In genomic region chr6:30689985-30690384, GRCh38 we compare ENCODE assay signal across 8 cellular contexts. TPM values are rescaled to one million over a fixed set of nuclear protein-coding genes. Genes with fewer than 3 reads are reported as not detected.
DNase-seq lines count a peak whose midpoint lies in the region; TF ChIP-seq lines count a peak whose summit lies in the region.

No MANE protein-coding gene starts in this region.

- in situ Hi-C loops in brain microvascular endothelial cell (cut with HindIII; ENCODE audit: low pct_ligation_motif_present, low sequenced_read_pairs): no loop called here

- no peak for TF ChIP-seq CTCF in cardiac muscle cell (IDR thresholded peaks at IDR 0.05; ENCODE audit: low read depth, low read length)
- TF ChIP-seq CTCF in brain microvascular endothelial cell (IDR thresholded peaks at IDR 0.05; ENCODE audit: low read depth, low read length, missing control alignments): no peak
- no peak for TF ChIP-seq CTCF in uterus (IDR thresholded peaks at IDR 0.05)

- intact Hi-C loops in cardiac septum (cut with DNase I) (loop anchor here (5.0 kb wide), 1 partner anchor 73 kb away; the partner anchor contains the start of genes MRPS18B and PPP1R10), uterus (cut with DNase I; ENCODE audit: low total_unique reads) (no loop called here)

- DNase-seq in cardiac muscle cell (ENCODE audit: low read depth in 1 of 2, low spot score in 1 of 2) (no peak), cardiac septum (ENCODE audit: low spot score) (no peak), brain microvascular endothelial cell (no peak), uterus (no peak), GM19240 (ENCODE audit: insufficient read length, low spot score) (no peak), NCI-H1694 (lab: John Stamatoyannopoulos, UW) (no peak)
- DNase-seq in stimulated activated CD8-positive, alpha-beta memory T cell treated with anti-CD3 and anti-CD28 coated beads, Interleukin-4, amount 100 ng/mL, for 48 hours: no peak

- H3K9me3 ChIP-seq in cardiac muscle cell (ENCODE audit: low read depth): no peaks in the 10 kb centered on the region
- H3K9me3 ChIP-seq in mesodermal cell (ENCODE audit: control insufficient read depth, low read length): no peaks in the 10 kb centered on the region
- H3K9me3 ChIP-seq in uterus: no peaks in the 10 kb centered on the region

- TF ChIP-seq POLR2A in uterus (IDR thresholded peaks at IDR 0.05): no peak

- H3K27me3 ChIP-seq in cardiac muscle cell (no peaks in the 10 kb centered on the region), brain microvascular endothelial cell (replicated peaks) (no peaks in the 10 kb centered on the region), uterus (no peaks in the 10 kb centered on the region)

- H3K4me3 ChIP-seq in cardiac muscle cell: peak overlapping the region; percentile 62
- H3K4me3 ChIP-seq in brain microvascular endothelial cell (ENCODE audit: low read depth, low read length): peak overlapping the region; percentile 86
- H3K4me3 ChIP-seq in mesodermal cell (ENCODE audit: extremely low read depth, insufficient read depth, low read length, poor library complexity, severe bottlenecking): peak overlapping the region; percentile 68
- H3K4me3 ChIP-seq in uterus: peak overlapping the region; percentile 60 to 78

- peak overlapping the region; percentile 72 for H3K27ac ChIP-seq in cardiac muscle cell
- H3K27ac ChIP-seq in brain microvascular endothelial cell: no peak overlapping the region
- H3K27ac ChIP-seq in mesodermal cell (ENCODE audit: low read depth, low read length, severe bottlenecking): peak overlapping the region; percentile 79
- peak overlapping the region; percentile 98 to 99 for H3K27ac ChIP-seq in uterus

- H3K4me1 ChIP-seq in cardiac muscle cell (ENCODE audit: low read depth) (peaks cover 31% of the 10 kb centered on the region), mesodermal cell (ENCODE audit: control insufficient read depth, insufficient read depth, low read length, poor library complexity, severe bottlenecking) (peaks cover 27% of the 10 kb centered on the region), uterus (peaks cover 8 to 10% of the 10 kb centered on the region in 2 donors)

- H3K36me3 ChIP-seq in cardiac muscle cell: no peaks in the 10 kb centered on the region
- H3K36me3 ChIP-seq in brain microvascular endothelial cell (replicated peaks): peaks cover 5% of the 10 kb centered on the region
- H3K36me3 ChIP-seq in mesodermal cell (ENCODE audit: control insufficient read depth, insufficient read depth, low read length): peaks cover 14% of the 10 kb centered on the region
- H3K36me3 ChIP-seq in uterus: no peaks in the 10 kb centered on the region

- WGBS in mesodermal cell (ENCODE audit: insufficient coverage in 2 of 2), 2 experiments: 38 to 75% methylated on average over 2 of the region's 4 CpGs

RNA-seq across cellular contexts. Expression of gene NRM, which starts 0.8 kb away (rescaled TPM):
- total RNA-seq in cardiac muscle cell: 13.7 and 17.2 TPM in 2 replicates
- polyA plus RNA-seq in cardiac muscle cell: 29.1 and 33.8 TPM in 2 replicates
- total RNA-seq in cardiac septum: 4.3 TPM
- 37.5 TPM for polyA plus RNA-seq in mesodermal cell (2013, experiment 1 of 2)
- polyA plus RNA-seq in mesodermal cell (2013, experiment 2 of 2): 38.7 TPM
- total RNA-seq in uterus: 10 to 100 TPM in 1 of 4 donors, 1 to 10 TPM in 2, under 1 TPM in 1; 0.59 to 29.3 (median 5.4) TPM

RNA-seq across cellular contexts. Expression of gene PPP1R18, which starts 3.5 kb away (rescaled TPM):
- total RNA-seq in cardiac muscle cell (25.7 and 43.5 TPM in 2 replicates), cardiac septum (37.7 TPM), uterus (100 to 1,000 TPM in 1 of 4 donors, 10 to 100 TPM in 3; 15.4 to 114 (median 18.2) TPM)
- 9.9 and 13.0 TPM in 2 replicates for polyA plus RNA-seq in cardiac muscle cell
- polyA plus RNA-seq in mesodermal cell (2013, experiment 1 of 2): 168 TPM
- 126 TPM for polyA plus RNA-seq in mesodermal cell (2013, experiment 2 of 2)

RNA-seq across cellular contexts. Expression of gene DHX16, which starts 17.2 kb away (rescaled TPM):
- total RNA-seq in cardiac muscle cell (36.7 and 38.1 TPM in 2 replicates), cardiac septum (21.6 TPM), uterus (10 to 100 TPM in 2 of 4 donors, 1 to 10 TPM in 2; 3.2 to 31.8 (median 16.3) TPM)
- polyA plus RNA-seq in cardiac muscle cell: 27.8 and 36.2 TPM in 2 replicates
- 29.0 TPM for polyA plus RNA-seq in mesodermal cell (2013, experiment 1 of 2)
- 29.7 TPM for polyA plus RNA-seq in mesodermal cell (2013, experiment 2 of 2)

RNA-seq across cellular contexts. Expression of gene MDC1, which starts 27.1 kb away (rescaled TPM):
- total RNA-seq in cardiac muscle cell (14.3 and 21.9 TPM in 2 replicates), cardiac septum (23.1 TPM), uterus (10 to 100 TPM in 2 of 4 donors, 1 to 10 TPM in 2; 3.1 to 61.9 (median 10.2) TPM)
- polyA plus RNA-seq in cardiac muscle cell: 30.0 and 44.1 TPM in 2 replicates
- polyA plus RNA-seq in mesodermal cell (2013, experiment 1 of 2): 60.6 TPM
- 50.2 TPM for polyA plus RNA-seq in mesodermal cell (2013, experiment 2 of 2)

RNA-seq across cellular contexts. Expression of gene TUBB, which starts 30.2 kb away (rescaled TPM):
- total RNA-seq in cardiac muscle cell (827 and 939 TPM in 2 replicates), cardiac septum (215 TPM), uterus (100 to 1,000 TPM; 130 to 426 (median 290) TPM)
- 662 and 675 TPM in 2 replicates for polyA plus RNA-seq in cardiac muscle cell
- polyA plus RNA-seq in mesodermal cell (2013, experiment 1 of 2): 1,638 TPM
- 1,486 TPM for polyA plus RNA-seq in mesodermal cell (2013, experiment 2 of 2)
